1 cellular context compared by ENCODE assay signal in the genomic region with DNA sequence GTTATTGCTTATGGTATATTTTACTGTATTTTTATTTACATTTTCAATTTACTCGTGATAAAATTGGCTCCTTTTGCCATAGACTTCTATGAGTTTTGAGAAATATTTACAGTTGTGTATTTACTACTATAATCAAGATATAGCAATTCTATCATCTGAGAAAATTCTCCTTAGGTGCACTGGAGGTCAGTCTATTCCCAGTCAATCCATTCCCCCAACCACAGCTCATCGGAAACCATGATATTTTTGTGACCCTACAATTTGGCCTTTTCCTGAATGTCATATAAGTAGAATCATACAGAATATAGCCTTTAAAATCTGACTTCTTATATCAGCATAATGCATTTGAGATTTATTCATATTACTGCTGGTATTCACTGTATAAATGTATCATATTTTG.
TF ChIP-seq lines count a peak whose summit lies in the region.

No MANE protein-coding gene starts in this region.

TF ChIP-seq in GM23338, 12 proteins besides CTCF, POLR2A, EP300 and RAD21 (continued from another document):
- TF ChIP-seq, protein P1, sequence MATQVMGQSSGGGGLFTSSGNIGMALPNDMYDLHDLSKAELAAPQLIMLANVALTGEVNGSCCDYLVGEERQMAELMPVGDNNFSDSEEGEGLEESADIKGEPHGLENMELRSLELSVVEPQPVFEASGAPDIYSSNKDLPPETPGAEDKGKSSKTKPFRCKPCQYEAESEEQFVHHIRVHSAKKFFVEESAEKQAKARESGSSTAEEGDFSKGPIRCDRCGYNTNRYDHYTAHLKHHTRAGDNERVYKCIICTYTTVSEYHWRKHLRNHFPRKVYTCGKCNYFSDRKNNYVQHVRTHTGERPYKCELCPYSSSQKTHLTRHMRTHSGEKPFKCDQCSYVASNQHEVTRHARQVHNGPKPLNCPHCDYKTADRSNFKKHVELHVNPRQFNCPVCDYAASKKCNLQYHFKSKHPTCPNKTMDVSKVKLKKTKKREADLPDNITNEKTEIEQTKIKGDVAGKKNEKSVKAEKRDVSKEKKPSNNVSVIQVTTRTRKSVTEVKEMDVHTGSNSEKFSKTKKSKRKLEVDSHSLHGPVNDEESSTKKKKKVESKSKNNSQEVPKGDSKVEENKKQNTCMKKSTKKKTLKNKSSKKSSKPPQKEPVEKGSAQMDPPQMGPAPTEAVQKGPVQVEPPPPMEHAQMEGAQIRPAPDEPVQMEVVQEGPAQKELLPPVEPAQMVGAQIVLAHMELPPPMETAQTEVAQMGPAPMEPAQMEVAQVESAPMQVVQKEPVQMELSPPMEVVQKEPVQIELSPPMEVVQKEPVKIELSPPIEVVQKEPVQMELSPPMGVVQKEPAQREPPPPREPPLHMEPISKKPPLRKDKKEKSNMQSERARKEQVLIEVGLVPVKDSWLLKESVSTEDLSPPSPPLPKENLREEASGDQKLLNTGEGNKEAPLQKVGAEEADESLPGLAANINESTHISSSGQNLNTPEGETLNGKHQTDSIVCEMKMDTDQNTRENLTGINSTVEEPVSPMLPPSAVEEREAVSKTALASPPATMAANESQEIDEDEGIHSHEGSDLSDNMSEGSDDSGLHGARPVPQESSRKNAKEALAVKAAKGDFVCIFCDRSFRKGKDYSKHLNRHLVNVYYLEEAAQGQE (IDR thresholded peaks at IDR 0.05; ENCODE audit: unreplicated experiment) = no peak
- TF ChIP-seq EZH2phosphoT487 (IDR thresholded peaks at IDR 0.05; ENCODE audit: unreplicated experiment) (no peak), CREB1 (CRISPR knock-in tag; IDR thresholded peaks at IDR 0.05; ENCODE audit: low read depth) (no peak), ZNF114 (CRISPR knock-in tag; IDR thresholded peaks at IDR 0.05) (no peak), STAT1 (IDR thresholded peaks at IDR 0.05; ENCODE audit: unreplicated experiment) (no peak), POLR2AphosphoS5 (IDR thresholded peaks at IDR 0.05; ENCODE audit: low read depth) (no peak), EZH2 (IDR thresholded peaks at IDR 0.05; ENCODE audit: low read depth, unreplicated experiment) (no peak), NANOG (IDR thresholded peaks at IDR 0.05; ENCODE audit: borderline replicate concordance) (no peak), ZNF331 (CRISPR knock-in tag; IDR thresholded peaks at IDR 0.05; ENCODE audit: low read depth) (no peak)
- TF ChIP-seq, protein P2, sequence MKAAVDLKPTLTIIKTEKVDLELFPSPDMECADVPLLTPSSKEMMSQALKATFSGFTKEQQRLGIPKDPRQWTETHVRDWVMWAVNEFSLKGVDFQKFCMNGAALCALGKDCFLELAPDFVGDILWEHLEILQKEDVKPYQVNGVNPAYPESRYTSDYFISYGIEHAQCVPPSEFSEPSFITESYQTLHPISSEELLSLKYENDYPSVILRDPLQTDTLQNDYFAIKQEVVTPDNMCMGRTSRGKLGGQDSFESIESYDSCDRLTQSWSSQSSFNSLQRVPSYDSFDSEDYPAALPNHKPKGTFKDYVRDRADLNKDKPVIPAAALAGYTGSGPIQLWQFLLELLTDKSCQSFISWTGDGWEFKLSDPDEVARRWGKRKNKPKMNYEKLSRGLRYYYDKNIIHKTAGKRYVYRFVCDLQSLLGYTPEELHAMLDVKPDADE (IDR thresholded peaks at IDR 0.05) = no peak
- TF ChIP-seq, protein P3, sequence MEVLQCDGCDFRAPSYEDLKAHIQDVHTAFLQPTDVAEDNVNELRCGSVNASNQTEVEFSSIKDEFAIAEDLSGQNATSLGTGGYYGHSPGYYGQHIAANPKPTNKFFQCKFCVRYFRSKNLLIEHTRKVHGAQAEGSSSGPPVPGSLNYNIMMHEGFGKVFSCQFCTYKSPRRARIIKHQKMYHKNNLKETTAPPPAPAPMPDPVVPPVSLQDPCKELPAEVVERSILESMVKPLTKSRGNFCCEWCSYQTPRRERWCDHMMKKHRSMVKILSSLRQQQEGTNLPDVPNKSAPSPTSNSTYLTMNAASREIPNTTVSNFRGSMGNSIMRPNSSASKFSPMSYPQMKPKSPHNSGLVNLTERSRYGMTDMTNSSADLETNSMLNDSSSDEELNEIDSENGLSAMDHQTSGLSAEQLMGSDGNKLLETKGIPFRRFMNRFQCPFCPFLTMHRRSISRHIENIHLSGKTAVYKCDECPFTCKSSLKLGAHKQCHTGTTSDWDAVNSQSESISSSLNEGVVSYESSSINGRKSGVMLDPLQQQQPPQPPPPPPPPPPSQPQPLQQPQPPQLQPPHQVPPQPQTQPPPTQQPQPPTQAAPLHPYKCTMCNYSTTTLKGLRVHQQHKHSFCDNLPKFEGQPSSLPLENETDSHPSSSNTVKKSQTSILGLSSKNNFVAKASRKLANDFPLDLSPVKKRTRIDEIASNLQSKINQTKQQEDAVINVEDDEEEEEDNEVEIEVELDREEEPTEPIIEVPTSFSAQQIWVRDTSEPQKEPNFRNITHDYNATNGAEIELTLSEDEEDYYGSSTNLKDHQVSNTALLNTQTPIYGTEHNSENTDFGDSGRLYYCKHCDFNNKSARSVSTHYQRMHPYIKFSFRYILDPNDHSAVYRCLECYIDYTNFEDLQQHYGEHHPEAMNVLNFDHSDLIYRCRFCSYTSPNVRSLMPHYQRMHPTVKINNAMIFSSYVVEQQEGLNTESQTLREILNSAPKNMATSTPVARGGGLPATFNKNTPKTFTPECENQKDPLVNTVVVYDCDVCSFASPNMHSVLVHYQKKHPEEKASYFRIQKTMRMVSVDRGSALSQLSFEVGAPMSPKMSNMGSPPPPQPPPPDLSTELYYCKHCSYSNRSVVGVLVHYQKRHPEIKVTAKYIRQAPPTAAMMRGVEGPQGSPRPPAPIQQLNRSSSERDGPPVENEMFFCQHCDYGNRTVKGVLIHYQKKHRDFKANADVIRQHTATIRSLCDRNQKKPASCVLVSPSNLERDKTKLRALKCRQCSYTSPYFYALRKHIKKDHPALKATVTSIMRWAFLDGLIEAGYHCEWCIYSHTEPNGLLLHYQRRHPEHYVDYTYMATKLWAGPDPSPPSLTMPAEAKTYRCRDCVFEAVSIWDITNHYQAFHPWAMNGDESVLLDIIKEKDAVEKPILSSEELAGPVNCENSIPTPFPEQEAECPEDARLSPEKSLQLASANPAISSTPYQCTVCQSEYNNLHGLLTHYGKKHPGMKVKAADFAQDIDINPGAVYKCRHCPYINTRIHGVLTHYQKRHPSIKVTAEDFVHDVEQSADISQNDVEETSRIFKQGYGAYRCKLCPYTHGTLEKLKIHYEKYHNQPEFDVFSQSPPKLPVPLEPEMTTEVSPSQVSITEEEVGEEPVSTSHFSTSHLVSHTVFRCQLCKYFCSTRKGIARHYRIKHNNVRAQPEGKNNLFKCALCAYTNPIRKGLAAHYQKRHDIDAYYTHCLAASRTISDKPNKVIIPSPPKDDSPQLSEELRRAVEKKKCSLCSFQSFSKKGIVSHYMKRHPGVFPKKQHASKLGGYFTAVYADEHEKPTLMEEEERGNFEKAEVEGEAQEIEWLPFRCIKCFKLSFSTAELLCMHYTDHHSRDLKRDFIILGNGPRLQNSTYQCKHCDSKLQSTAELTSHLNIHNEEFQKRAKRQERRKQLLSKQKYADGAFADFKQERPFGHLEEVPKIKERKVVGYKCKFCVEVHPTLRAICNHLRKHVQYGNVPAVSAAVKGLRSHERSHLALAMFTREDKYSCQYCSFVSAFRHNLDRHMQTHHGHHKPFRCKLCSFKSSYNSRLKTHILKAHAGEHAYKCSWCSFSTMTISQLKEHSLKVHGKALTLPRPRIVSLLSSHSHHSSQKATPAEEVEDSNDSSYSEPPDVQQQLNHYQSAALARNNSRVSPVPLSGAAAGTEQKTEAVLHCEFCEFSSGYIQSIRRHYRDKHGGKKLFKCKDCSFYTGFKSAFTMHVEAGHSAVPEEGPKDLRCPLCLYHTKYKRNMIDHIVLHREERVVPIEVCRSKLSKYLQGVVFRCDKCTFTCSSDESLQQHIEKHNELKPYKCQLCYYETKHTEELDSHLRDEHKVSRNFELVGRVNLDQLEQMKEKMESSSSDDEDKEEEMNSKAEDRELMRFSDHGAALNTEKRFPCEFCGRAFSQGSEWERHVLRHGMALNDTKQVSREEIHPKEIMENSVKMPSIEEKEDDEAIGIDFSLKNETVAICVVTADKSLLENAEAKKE (CRISPR knock-in tag; IDR thresholded peaks at IDR 0.05) = no peak
